3 cellular contexts compared by ENCODE assay signal in genomic region chr12:7438291-7438995, GRCh38. TPM values are rescaled to one million over a fixed set of nuclear protein-coding genes. Genes with fewer than 3 reads are reported as not detected.
"Had no signal": no experiment of that assay in that cellular context is flagged by ENCODE, and none has a peak within 500 bp of the region (broad histone marks: within the 10 kb centered on the region; RNA-seq: fewer than 3 reads in every experiment).

No MANE protein-coding gene starts in this region.

RNA-seq across cellular contexts. Expression of gene CD163L1, which starts 5.5 kb away (rescaled TPM):
- total RNA-seq: activated CD4-positive, alpha-beta T cell treated with anti-CD3 and anti-CD28 coated beads for 36 hours; activated T-helper 17 cell treated with anti-CD3 and anti-CD28 coated beads, Interleukin-2, amount 50 U/mL, for 72 hours; ascending aorta had no signal
